1 cellular context compared by ENCODE assay signal in the genomic region with DNA sequence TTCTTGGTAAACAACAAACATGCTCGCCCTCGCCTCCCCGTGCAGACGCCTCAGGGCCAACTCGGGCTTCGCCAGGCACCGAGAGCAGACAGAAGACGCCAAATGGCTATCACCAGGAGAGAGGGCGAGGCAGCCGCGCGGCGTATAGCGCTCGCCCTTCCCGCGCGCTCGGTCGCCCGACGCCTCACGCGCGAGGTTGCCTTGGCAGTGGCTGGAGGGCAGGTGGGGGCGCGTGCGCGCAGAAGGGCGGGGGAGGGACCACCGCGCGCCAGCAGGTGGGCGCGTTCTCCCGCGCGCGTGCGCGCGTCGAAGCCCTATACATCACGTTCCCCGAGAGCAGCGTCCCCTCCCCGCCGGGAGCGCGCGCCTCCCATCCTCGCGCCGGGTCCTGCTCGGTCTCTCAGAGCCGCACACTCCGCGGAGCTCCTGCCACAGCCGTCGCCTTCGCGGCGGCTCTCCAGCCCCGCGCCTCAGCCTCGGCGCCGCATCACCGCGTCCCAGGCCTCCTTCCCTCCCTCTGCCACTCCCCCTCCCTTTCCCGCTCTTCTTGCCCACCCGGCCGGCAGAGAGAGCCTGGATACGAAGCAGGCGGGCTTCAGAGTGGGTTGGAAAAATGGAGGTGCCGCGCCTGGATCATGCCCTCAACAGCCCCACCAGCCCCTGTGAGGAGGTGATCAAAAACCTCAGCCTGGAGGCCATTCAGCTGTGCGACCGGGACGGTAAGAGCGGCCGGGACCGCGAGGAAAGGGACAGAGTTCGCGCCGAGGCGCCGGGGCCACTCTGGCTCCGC.
TF ChIP-seq lines count a peak whose summit lies in the region.

A gene (plus strand): TSS at position 403 of the 790 bp plus-strand sequence. CDS start 211 bp downstream, at position 614.

TF ChIP-seq in HepG2, 621 proteins besides CTCF, POLR2A, EP300 and RAD21 (continued from another document and continues in another):
- TF ChIP-seq, protein P1, sequence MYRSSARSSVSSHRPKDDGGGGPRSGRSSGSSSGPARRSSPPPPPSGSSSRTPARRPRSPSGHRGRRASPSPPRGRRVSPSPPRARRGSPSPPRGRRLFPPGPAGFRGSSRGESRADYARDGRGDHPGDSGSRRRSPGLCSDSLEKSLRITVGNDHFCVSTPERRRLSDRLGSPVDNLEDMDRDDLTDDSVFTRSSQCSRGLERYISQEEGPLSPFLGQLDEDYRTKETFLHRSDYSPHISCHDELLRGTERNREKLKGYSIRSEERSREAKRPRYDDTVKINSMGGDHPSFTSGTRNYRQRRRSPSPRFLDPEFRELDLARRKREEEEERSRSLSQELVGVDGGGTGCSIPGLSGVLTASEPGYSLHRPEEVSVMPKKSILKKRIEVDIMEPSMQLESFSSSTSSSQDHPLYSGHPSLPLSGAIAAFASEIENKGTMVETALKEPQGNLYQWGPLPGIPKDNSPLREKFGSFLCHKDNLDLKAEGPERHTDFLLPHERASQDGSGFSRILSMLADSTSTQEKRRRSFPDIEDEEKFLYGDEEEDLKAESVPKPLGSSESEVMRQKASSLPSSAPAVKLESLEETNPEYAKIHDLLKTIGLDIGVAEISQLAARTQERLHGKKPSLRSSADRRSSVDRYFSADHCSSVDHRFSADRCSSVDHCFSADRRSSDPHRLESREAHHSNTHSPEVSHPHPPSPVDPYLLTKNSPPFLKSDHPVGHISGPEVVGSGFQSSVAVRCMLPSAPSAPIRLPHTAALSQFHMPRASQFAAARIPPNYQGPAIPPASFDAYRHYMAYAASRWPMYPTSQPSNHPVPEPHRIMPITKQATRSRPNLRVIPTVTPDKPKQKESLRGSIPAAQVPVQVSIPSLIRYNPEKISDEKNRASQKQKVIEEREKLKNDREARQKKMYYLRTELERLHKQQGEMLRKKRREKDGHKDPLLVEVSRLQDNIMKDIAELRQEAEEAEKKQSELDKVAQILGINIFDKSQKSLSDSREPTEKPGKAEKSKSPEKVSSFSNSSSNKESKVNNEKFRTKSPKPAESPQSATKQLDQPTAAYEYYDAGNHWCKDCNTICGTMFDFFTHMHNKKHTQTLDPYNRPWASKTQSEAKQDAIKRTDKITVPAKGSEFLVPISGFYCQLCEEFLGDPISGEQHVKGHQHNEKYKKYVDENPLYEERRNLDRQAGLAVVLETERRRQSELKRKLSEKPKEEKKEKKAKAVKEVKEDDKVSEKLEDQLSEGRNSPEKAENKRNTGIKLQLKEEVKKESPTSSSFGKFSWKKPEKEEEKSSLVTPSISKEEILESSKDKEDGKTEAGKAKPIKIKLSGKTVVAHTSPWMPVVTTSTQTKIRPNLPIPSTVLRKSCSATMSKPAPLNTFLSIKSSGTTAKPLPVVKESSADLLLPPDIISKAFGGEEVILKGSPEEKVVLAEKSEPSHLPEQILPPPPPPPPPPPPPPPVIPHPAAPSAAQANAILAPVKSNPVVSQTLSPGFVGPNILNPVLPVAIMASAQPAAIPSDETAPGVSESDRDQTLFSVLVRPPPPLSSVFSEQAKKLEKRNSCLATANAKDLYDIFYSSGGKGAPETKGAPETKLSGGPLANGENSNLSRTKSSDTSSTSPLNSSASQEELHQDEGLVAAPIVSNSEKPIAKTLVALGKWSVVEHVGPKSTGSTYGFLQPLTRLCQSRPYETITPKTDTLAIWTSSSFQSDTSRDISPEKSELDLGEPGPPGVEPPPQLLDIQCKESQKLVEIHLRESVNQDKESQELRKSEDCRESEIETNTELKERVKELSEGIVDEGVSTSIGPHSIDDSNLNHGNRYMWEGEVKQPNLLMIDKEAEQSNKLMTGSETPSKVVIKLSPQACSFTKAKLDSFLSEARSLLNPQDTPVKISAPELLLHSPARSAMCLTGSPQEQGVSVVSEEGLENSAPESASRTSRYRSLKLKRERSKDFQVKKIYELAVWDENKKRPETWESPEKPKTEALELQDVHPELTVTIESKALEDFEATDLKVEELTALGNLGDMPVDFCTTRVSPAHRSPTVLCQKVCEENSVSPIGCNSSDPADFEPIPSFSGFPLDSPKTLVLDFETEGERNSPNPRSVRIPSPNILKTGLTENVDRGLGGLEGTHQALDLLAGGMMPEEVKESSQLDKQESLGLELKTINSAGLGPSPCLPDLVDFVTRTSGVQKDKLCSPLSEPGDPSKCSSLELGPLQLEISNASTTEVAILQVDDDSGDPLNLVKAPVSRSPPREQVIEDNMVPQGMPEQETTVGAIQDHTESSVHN (CRISPR knock-in tag; IDR thresholded peaks at IDR 0.05) = 0 out of 2 replicates have a peak, but pooled peaks have one; percentile 35
- peak; percentile 99 for TF ChIP-seq RBFOX2 (IDR thresholded peaks at IDR 0.05; ENCODE audit: low read depth, low read length)
- TF ChIP-seq SYNCRIP (IDR thresholded peaks at IDR 0.05; ENCODE audit: insufficient read depth, low read depth, low read length) = no peak
- peak; percentile 39; the same call in 1 of the 2 replicates for TF ChIP-seq ZNF143 (CRISPR knock-in tag; IDR thresholded peaks at IDR 0.05)
- TF ChIP-seq ZNF780A (CRISPR knock-in tag; IDR thresholded peaks at IDR 0.05) = peak; percentile 84
- no peak for TF ChIP-seq ZNF775 (CRISPR knock-in tag; IDR thresholded peaks at IDR 0.05; ENCODE audit: borderline replicate concordance)
- peak; percentile 55; the same call in 1 of the 2 replicates for TF ChIP-seq XBP1 (CRISPR knock-in tag; IDR thresholded peaks at IDR 0.05)
- TF ChIP-seq, protein P2, sequence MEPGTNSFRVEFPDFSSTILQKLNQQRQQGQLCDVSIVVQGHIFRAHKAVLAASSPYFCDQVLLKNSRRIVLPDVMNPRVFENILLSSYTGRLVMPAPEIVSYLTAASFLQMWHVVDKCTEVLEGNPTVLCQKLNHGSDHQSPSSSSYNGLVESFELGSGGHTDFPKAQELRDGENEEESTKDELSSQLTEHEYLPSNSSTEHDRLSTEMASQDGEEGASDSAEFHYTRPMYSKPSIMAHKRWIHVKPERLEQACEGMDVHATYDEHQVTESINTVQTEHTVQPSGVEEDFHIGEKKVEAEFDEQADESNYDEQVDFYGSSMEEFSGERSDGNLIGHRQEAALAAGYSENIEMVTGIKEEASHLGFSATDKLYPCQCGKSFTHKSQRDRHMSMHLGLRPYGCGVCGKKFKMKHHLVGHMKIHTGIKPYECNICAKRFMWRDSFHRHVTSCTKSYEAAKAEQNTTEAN (CRISPR knock-in tag; conservative IDR thresholded peaks at IDR 0.05) = peak; percentile 89
- peak; percentile 79 for TF ChIP-seq ZNF768 (CRISPR knock-in tag; IDR thresholded peaks at IDR 0.05)
- TF ChIP-seq, protein P3, sequence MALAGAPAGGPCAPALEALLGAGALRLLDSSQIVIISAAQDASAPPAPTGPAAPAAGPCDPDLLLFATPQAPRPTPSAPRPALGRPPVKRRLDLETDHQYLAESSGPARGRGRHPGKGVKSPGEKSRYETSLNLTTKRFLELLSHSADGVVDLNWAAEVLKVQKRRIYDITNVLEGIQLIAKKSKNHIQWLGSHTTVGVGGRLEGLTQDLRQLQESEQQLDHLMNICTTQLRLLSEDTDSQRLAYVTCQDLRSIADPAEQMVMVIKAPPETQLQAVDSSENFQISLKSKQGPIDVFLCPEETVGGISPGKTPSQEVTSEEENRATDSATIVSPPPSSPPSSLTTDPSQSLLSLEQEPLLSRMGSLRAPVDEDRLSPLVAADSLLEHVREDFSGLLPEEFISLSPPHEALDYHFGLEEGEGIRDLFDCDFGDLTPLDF (CRISPR knock-in tag; IDR thresholded peaks at IDR 0.05) = peak; percentile 50
- TF ChIP-seq, protein P4, sequence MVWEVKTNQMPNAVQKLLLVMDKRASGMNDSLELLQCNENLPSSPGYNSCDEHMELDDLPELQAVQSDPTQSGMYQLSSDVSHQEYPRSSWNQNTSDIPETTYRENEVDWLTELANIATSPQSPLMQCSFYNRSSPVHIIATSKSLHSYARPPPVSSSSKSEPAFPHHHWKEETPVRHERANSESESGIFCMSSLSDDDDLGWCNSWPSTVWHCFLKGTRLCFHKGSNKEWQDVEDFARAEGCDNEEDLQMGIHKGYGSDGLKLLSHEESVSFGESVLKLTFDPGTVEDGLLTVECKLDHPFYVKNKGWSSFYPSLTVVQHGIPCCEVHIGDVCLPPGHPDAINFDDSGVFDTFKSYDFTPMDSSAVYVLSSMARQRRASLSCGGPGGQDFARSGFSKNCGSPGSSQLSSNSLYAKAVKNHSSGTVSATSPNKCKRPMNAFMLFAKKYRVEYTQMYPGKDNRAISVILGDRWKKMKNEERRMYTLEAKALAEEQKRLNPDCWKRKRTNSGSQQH (CRISPR knock-in tag; IDR thresholded peaks at IDR 0.05; ENCODE audit: low read depth) = no peak; the same call in 1 of the 2 replicates
- peak; percentile 4; the same call in 1 of the 2 replicates for TF ChIP-seq RARA (CRISPR knock-in tag; IDR thresholded peaks at IDR 0.05)
- TF ChIP-seq, protein P5, sequence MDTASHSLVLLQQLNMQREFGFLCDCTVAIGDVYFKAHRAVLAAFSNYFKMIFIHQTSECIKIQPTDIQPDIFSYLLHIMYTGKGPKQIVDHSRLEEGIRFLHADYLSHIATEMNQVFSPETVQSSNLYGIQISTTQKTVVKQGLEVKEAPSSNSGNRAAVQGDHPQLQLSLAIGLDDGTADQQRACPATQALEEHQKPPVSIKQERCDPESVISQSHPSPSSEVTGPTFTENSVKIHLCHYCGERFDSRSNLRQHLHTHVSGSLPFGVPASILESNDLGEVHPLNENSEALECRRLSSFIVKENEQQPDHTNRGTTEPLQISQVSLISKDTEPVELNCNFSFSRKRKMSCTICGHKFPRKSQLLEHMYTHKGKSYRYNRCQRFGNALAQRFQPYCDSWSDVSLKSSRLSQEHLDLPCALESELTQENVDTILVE (CRISPR knock-in tag; IDR thresholded peaks at IDR 0.05) = no peak
- TF ChIP-seq, protein P6, sequence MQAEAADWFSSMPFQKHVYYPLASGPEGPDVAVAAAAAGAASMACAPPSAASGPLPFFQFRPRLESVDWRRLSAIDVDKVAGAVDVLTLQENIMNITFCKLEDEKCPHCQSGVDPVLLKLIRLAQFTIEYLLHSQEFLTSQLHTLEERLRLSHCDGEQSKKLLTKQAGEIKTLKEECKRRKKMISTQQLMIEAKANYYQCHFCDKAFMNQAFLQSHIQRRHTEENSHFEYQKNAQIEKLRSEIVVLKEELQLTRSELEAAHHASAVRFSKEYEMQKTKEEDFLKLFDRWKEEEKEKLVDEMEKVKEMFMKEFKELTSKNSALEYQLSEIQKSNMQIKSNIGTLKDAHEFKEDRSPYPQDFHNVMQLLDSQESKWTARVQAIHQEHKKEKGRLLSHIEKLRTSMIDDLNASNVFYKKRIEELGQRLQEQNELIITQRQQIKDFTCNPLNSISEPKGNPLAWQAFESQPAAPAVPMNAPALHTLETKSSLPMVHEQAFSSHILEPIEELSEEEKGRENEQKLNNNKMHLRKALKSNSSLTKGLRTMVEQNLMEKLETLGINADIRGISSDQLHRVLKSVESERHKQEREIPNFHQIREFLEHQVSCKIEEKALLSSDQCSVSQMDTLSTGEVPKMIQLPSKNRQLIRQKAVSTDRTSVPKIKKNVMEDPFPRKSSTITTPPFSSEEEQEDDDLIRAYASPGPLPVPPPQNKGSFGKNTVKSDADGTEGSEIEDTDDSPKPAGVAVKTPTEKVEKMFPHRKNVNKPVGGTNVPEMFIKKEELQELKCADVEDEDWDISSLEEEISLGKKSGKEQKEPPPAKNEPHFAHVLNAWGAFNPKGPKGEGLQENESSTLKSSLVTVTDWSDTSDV (CRISPR knock-in tag; IDR thresholded peaks at IDR 0.05) = peak; percentile 28; the same call in 1 of the 2 replicates
- TF ChIP-seq ZNF577 (CRISPR knock-in tag; IDR thresholded peaks at IDR 0.05; ENCODE audit: borderline replicate concordance, low read depth) = no peak
- no peak for TF ChIP-seq KAT2B (IDR thresholded peaks at IDR 0.05; ENCODE audit: borderline replicate concordance, low read depth, low read length)
- no peak for TF ChIP-seq NFKBIZ (CRISPR knock-in tag; IDR thresholded peaks at IDR 0.05)
- TF ChIP-seq ZSCAN20 (CRISPR knock-in tag; IDR thresholded peaks at IDR 0.05; ENCODE audit: borderline replicate concordance) = 0 out of 2 replicates have a peak, but pooled peaks have one; percentile 52
- TF ChIP-seq HDAC1 (CRISPR knock-in tag; IDR thresholded peaks at IDR 0.05) = peak; percentile 76
- peak; percentile 56; the same call in 1 of the 2 replicates for TF ChIP-seq NFKB2 (CRISPR knock-in tag; IDR thresholded peaks at IDR 0.05; ENCODE audit: borderline replicate concordance)
- no peak for TF ChIP-seq HHEX (CRISPR knock-in tag; IDR thresholded peaks at IDR 0.05)
- TF ChIP-seq REXO4 (CRISPR knock-in tag; IDR thresholded peaks at IDR 0.05; ENCODE audit: borderline replicate concordance) = no peak
- TF ChIP-seq IRF2 (CRISPR knock-in tag; IDR thresholded peaks at IDR 0.05) = peak; percentile 6; the same call in 1 of the 2 replicates
